9 cellular contexts compared by ENCODE assay signal in genomic region chr4:145909331-145909730, GRCh38. TPM values are rescaled to one million over a fixed set of nuclear protein-coding genes. Genes with fewer than 3 reads are reported as not detected.
DNase-seq lines count a peak whose midpoint lies in the region; ATAC-seq and TF ChIP-seq lines count a peak whose summit lies in the region.
"Had no signal": no experiment of that assay in that cellular context is flagged by ENCODE, and none has a peak within 500 bp of the region (broad histone marks: within the 10 kb centered on the region; RNA-seq: fewer than 3 reads in every experiment).

No MANE protein-coding gene starts in this region.

- DNase-seq in NB4 (ENCODE audit: low read depth), result peak; percentile 36
- DNase-seq in fibroblast of mammary gland (ENCODE audit: low read depth), result peak; percentile 73
- DNase-seq in omental fat pad (ENCODE audit: low spot score), result peak; percentile 44
- no peak for DNase-seq in NCI-H187 (lab: John Stamatoyannopoulos, UW)
- no peak for DNase-seq in GM10266 (ENCODE audit: extremely low spot score)
- DNase-seq in CD8-positive, alpha-beta memory T cell, result no peak
- no peak for DNase-seq in SIG-M5 treated with dmso at 0.1 percent for 504 hours (lab: John Stamatoyannopoulos, UW; ENCODE audit: unreplicated experiment)

- peaks cover 39% of the 10 kb centered on the region for H3K4me1 ChIP-seq in ES-I3 (ENCODE audit: insufficient read depth, low read length)
- H3K4me1 ChIP-seq in CD8-positive, alpha-beta memory T cell (ENCODE audit: insufficient read depth, low read length), result peaks cover 6% of the 10 kb centered on the region

- TF ChIP-seq CTCF in NB4 (IDR thresholded peaks at IDR 0.05; ENCODE audit: low read depth, low read length) (no peak), fibroblast of mammary gland (conservative IDR thresholded peaks at IDR 0.05; ENCODE audit: control insufficient read depth, insufficient read depth, low read depth, low read length) (no peak), omental fat pad (IDR thresholded peaks at IDR 0.05) (no peak), GM10266 (IDR thresholded peaks at IDR 0.05; ENCODE audit: control insufficient read depth, insufficient read depth, low read depth, missing control alignments) (no peak)

- CTCF ChIA-PET in CD8-positive, alpha-beta memory T cell (lab: Charles Lee), result no interaction called here

- TF ChIP-seq POLR2A in NB4 (IDR thresholded peaks at IDR 0.05; ENCODE audit: extremely low read depth, insufficient read length), result no peak

- H3K4me3 Mint-ChIP-seq in CD8-positive, alpha-beta memory T cell, result peak overlapping the region in 1 of 7 donors; percentile 29
- H3K4me3 Mint-ChIP-seq: dendritic cell treated with granulocyte-macrophage colony-stimulating factor and Interleukin-4, amounts not matched to agents 40 ng/mL and 50 ng/mL, for 4 days had no signal

- H3K9ac ChIP-seq in ES-I3 (ENCODE audit: low read depth, low read length), result peak overlapping the region; percentile 34; the same call in 1 of the 2 replicates

- POLR2A ChIA-PET in CD8-positive, alpha-beta memory T cell (lab: Charles Lee), result no interaction called here

- peak; percentile 73 for ATAC-seq in omental fat pad (ENCODE audit: low FRiP score)

- H3K4me3 ChIP-seq in NB4 (ENCODE audit: low read depth, low read length) (no peak overlapping the region), fibroblast of mammary gland (ENCODE audit: control insufficient read depth, low read depth, low read length) (peak overlapping the region; percentile 33)
- H3K4me3 ChIP-seq in CD8-positive, alpha-beta memory T cell (ENCODE audit: low read length), result no peak overlapping the region

- H3K9me3 Mint-ChIP-seq in CD8-positive, alpha-beta memory T cell, result no peaks in the 10 kb centered on the region
- H3K9me3 Mint-ChIP-seq: dendritic cell treated with granulocyte-macrophage colony-stimulating factor and Interleukin-4, amounts not matched to agents 40 ng/mL and 50 ng/mL, for 4 days had no signal

- H3K9me3 ChIP-seq in ES-I3 (ENCODE audit: control insufficient read depth, insufficient read depth, low read length), result no peaks in the 10 kb centered on the region
- H3K9me3 ChIP-seq in CD8-positive, alpha-beta memory T cell (ENCODE audit: low read length), result no peaks in the 10 kb centered on the region

- H3K36me3 Mint-ChIP-seq in CD8-positive, alpha-beta memory T cell, result peaks cover 0 to 4% (median 2%) of the 10 kb centered on the region in 3 donors

- no peaks in the 10 kb centered on the region for H3K27me3 ChIP-seq in CD8-positive, alpha-beta memory T cell (ENCODE audit: insufficient read depth, low read length, poor library complexity, severe bottlenecking)

- no peak overlapping the region for H3K27ac Mint-ChIP-seq in CD8-positive, alpha-beta memory T cell
- H3K27ac Mint-ChIP-seq: dendritic cell treated with granulocyte-macrophage colony-stimulating factor and Interleukin-4, amounts not matched to agents 40 ng/mL and 50 ng/mL, for 4 days had no signal

- H3K36me3 ChIP-seq in ES-I3 (ENCODE audit: insufficient read depth, low read length), result no peaks in the 10 kb centered on the region
- no peaks in the 10 kb centered on the region for H3K36me3 ChIP-seq in CD8-positive, alpha-beta memory T cell (ENCODE audit: insufficient read depth, low read length)

- no peaks in the 10 kb centered on the region for H3K27me3 Mint-ChIP-seq in CD8-positive, alpha-beta memory T cell
- H3K27me3 Mint-ChIP-seq: dendritic cell treated with granulocyte-macrophage colony-stimulating factor and Interleukin-4, amounts not matched to agents 40 ng/mL and 50 ng/mL, for 4 days had no signal

- H3K4me1 Mint-ChIP-seq in CD8-positive, alpha-beta memory T cell, result peaks cover 49 to 78% (median 73%) of the 10 kb centered on the region in 3 donors

- H3K27ac ChIP-seq in CD8-positive, alpha-beta memory T cell (ENCODE audit: low read depth, low read length), result no peak overlapping the region

RNA-seq across cellular contexts. Expression of gene ZNF827, which starts 29.3 kb away (rescaled TPM):
- total RNA-seq in omental fat pad, result 10 to 100 TPM in 1 of 4 donors, 1 to 10 TPM in 3; 5.2 to 11.8 (median 7.1) TPM
- 10 to 100 TPM; 32.2 to 32.5 TPM for total RNA-seq in CD8-positive, alpha-beta memory T cell
- polyA plus RNA-seq in CD8-positive, alpha-beta memory T cell, result 6.9 TPM

Comparison
In these comparisons a context has a peak if more than half of its experiments do, and no peak if none do; other contexts are left out.
1. DNase-seq: peak in NB4 (single experiment), fibroblast of mammary gland (single experiment) and omental fat pad (single experiment); none in NCI-H187 (0 of 2), GM10266 (single experiment), CD8-positive, alpha-beta memory T cell (0 of 5) and SIG-M5 treated with dmso at 0.1 percent for 504 hours (single experiment).